ENCODE assay signal across 15 cellular contexts in the genomic region with DNA sequence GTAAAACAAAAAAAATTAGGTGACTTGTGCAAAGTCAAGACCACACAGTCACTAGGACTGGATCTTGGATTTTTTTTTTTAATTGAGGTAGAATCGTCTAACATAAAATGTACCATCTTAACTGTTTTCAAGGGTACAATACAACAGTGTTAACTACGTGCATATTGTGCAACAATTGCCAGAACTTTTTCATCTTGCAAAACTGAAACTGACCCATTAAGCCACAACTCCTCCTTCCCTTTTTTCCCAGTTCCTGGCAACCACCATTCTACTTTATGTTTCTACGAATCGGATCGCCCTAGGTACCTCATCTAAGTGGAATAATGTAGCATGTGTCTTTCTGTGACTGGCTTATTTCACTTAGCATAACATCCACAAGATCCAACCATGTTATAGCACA.
"Had no signal": no experiment of that assay in that cellular context is flagged by ENCODE, and none has a peak within 500 bp of the region (broad histone marks: within the 10 kb centered on the region; RNA-seq: fewer than 3 reads in every experiment).

No MANE protein-coding gene starts in this region.

- H3K4me3 Mint-ChIP-seq: activated naive CD4-positive, alpha-beta T cell treated with anti-CD3 and anti-CD28 coated beads, Interleukin-2, amount 50 U/mL, for 24 hours; activated T-helper 17 cell treated with anti-CD3 and anti-CD28 coated beads, Interleukin-2, amount 50 U/mL, for 72 hours; brain; nephron progenitor cell; stimulated activated naive CD8-positive, alpha-beta T cell treated with anti-CD3 and anti-CD28 coated beads, Interleukin-15, Interleukin-2, amounts not matched to agents 100 ng/mL and 50 ng/mL, for 24 hours; T-helper 1 cell treated with Interleukin-12 subunit alpha and Interleukin-12 subunit beta and Interleukin-4 antibody, amounts not matched to agents 30 μg/mL and 1 μg/mL, for 36 hours; WTC11 had no signal

- H3K36me3 ChIP-seq: heart right ventricle, upper lobe of left lung had no signal

- H3K9me3 ChIP-seq: heart right ventricle, upper lobe of left lung had no signal

- H3K27ac Mint-ChIP-seq: activated naive CD4-positive, alpha-beta T cell treated with anti-CD3 and anti-CD28 coated beads, Interleukin-2, amount 50 U/mL, for 24 hours; activated T-helper 17 cell treated with anti-CD3 and anti-CD28 coated beads, Interleukin-2, amount 50 U/mL, for 72 hours; brain; nephron progenitor cell; stimulated activated naive CD8-positive, alpha-beta T cell treated with anti-CD3 and anti-CD28 coated beads, Interleukin-15, Interleukin-2, amounts not matched to agents 100 ng/mL and 50 ng/mL, for 24 hours; T-helper 1 cell treated with Interleukin-12 subunit alpha and Interleukin-12 subunit beta and Interleukin-4 antibody, amounts not matched to agents 30 μg/mL and 1 μg/mL, for 36 hours; WTC11 had no signal

- H3K27me3 ChIP-seq: heart right ventricle, upper lobe of left lung had no signal

- H3K27me3 Mint-ChIP-seq: activated naive CD4-positive, alpha-beta T cell treated with anti-CD3 and anti-CD28 coated beads, Interleukin-2, amount 50 U/mL, for 24 hours; activated T-helper 17 cell treated with anti-CD3 and anti-CD28 coated beads, Interleukin-2, amount 50 U/mL, for 72 hours; stimulated activated naive CD8-positive, alpha-beta T cell treated with anti-CD3 and anti-CD28 coated beads, Interleukin-15, Interleukin-2, amounts not matched to agents 100 ng/mL and 50 ng/mL, for 24 hours had no signal

- ATAC-seq: activated T-helper 17 cell treated with anti-CD3 and anti-CD28 coated beads, Interleukin-2, amount 50 U/mL, for 72 hours; WTC11 had no signal

- H3K36me3 Mint-ChIP-seq: activated naive CD4-positive, alpha-beta T cell treated with anti-CD3 and anti-CD28 coated beads, Interleukin-2, amount 50 U/mL, for 24 hours; brain; WTC11 had no signal

- H3K4me3 ChIP-seq: heart right ventricle, upper lobe of left lung had no signal

- H3K9me3 Mint-ChIP-seq: activated naive CD4-positive, alpha-beta T cell treated with anti-CD3 and anti-CD28 coated beads, Interleukin-2, amount 50 U/mL, for 24 hours; activated T-helper 17 cell treated with anti-CD3 and anti-CD28 coated beads, Interleukin-2, amount 50 U/mL, for 72 hours; nephron progenitor cell; stimulated activated naive CD8-positive, alpha-beta T cell treated with anti-CD3 and anti-CD28 coated beads, Interleukin-15, Interleukin-2, amounts not matched to agents 100 ng/mL and 50 ng/mL, for 24 hours; WTC11 had no signal

- H3K4me1 Mint-ChIP-seq: brain had no signal

- DNase-seq: activated CD4-positive, alpha-beta T cell treated with anti-CD3 and anti-CD28 coated beads for 48 hours; dermis blood vessel endothelial cell; erythroblast; heart right ventricle; mesendoderm; nephron progenitor cell; stimulated activated CD4-positive, alpha-beta T cell treated with anti-CD3 and anti-CD28 coated beads, Interleukin-12 subunit alpha, Interleukin-12 subunit beta, amount 100 ng/mL, for 4 hours; stimulated activated CD4-positive, alpha-beta T cell treated with anti-CD3 and anti-CD28 coated beads, Interleukin-2, amount 100 ng/mL, for 48 hours; upper lobe of left lung had no signal
